Comparison of ENCODE assay signal across 14 cellular contexts in the genomic region with DNA sequence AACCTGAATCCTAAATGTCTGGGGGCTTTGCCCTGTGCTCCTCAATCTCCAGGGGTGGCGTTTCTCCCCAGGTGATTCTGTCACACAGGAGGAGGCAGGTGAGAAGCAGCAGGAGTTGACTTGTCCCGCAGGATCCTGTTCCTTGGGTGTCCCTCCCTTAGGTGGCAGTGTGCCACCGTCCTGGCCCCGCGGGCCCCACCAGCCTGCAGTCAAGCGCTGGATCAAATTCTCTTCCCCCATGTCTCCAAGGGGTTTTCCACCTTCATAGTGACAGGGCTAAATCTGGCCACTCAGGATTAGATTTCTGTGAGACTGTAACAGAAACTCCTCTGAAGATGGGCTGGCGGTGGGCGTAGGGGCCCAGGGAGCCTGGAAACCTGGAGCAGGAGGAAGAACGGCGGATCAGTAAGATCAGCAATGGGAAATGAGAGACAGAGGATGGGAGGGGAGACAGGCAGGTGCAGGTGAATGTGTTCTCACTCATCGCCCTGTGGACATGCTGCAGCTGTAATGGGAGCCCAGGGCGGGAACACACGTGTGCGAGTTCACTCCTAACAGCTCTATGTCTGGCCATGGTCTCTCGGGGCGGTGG.
"Had no signal": no experiment of that assay in that cellular context is flagged by ENCODE, and none has a peak within 500 bp of the region (broad histone marks: within the 10 kb centered on the region; RNA-seq: fewer than 3 reads in every experiment).

No MANE protein-coding gene starts in this region.

- DNase-seq: activated CD4-positive, alpha-beta memory T cell treated with anti-CD3 and anti-CD28 coated beads, Interleukin-2, amount 10 ng/mL, durations not matched to agents 7 days and 5 days; activated CD4-positive, alpha-beta T cell treated with anti-CD3 and anti-CD28 coated beads for 36 hours; activated CD8-positive, alpha-beta memory T cell treated with anti-CD3 and anti-CD28 coated beads, Interleukin-2, amount 10 ng/mL, durations not matched to agents 7 days and 5 days; activated naive CD4-positive, alpha-beta T cell treated with Interleukin-2 at 50 U/mL for 16 hours; activated naive CD8-positive, alpha-beta T cell treated with anti-CD3 and anti-CD28 coated beads, Interleukin-2, amount 10 ng/mL, durations not matched to agents 7 days and 5 days; amygdala; brain microvascular endothelial cell; central memory CD4-positive, alpha-beta T cell; foreskin melanocyte; glutamatergic neuron; hypothalamus; left lung; stimulated activated naive B cell treated with anti-CD40 and anti-IgM and Interleukin-4, amounts not matched to agents 10 μg/mL and 1 μg/mL and 100 μg/mL, for 72 hours had no signal

- H3K9me3 ChIP-seq: thoracic aorta had no signal

- H3K27me3 ChIP-seq: brain microvascular endothelial cell, left lung had no signal

- H3K27ac ChIP-seq: brain microvascular endothelial cell, left lung, thoracic aorta had no signal

- H3K4me1 ChIP-seq: left lung had no signal

- ATAC-seq: activated CD4-positive, alpha-beta T cell treated with anti-CD3 and anti-CD28 coated beads for 36 hours; activated CD8-positive, alpha-beta memory T cell treated with anti-CD3 and anti-CD28 coated beads, Interleukin-2, amount 10 ng/mL, durations not matched to agents 7 days and 5 days; left lung; stimulated activated naive B cell treated with anti-CD40 and anti-IgM and Interleukin-4, amounts not matched to agents 10 μg/mL and 1 μg/mL and 100 μg/mL, for 72 hours had no signal

- H3K4me3 ChIP-seq: left lung, thoracic aorta had no signal

- H3K36me3 ChIP-seq: brain microvascular endothelial cell, left lung, thoracic aorta had no signal
